In genomic region chr9:1253098-1253979, GRCh38 we compare ENCODE assay signal across 1 cellular context.
TF ChIP-seq lines count a peak whose summit lies in the region.

No MANE protein-coding gene starts in this region.

TF ChIP-seq in liver, 16 proteins besides CTCF, POLR2A, EP300 and RAD21 (continued from another document):
- TF ChIP-seq REST (IDR thresholded peaks at IDR 0.05) (no peak), EGR1 (IDR thresholded peaks at IDR 0.05; ENCODE audit: low read depth in 2 of 2) (no peak), MAX (IDR thresholded peaks at IDR 0.05) (no peak)
TF ChIP-seq in liver: peak in this region for 0.
